ENCODE assay signal across 12 cellular contexts in genomic region chr3:57942872-57943283, GRCh38.
DNase-seq lines count a peak whose midpoint lies in the region; ATAC-seq and TF ChIP-seq lines count a peak whose summit lies in the region.
"Had no signal": no experiment of that assay in that cellular context is flagged by ENCODE, and none has a peak within 500 bp of the region (broad histone marks: within the 10 kb centered on the region; RNA-seq: fewer than 3 reads in every experiment).

No MANE protein-coding gene starts in this region.

- peaks cover 11 to 12% of the 10 kb centered on the region in 2 donors for H3K36me3 Mint-ChIP-seq in stimulated activated naive B cell treated with anti-CD40 and anti-IgM and Interleukin-4, amounts not matched to agents 10 μg/mL and 1 μg/mL and 100 μg/mL, for 72 hours
- peaks cover 7% of the 10 kb centered on the region for H3K36me3 Mint-ChIP-seq in stimulated activated effector memory CD8-positive, alpha-beta T cell treated with anti-CD3 and anti-CD28 coated beads, Interleukin-12 subunit alpha, Interleukin-12 subunit beta, amount 100 ng/mL, for 72 hours

- 53% methylated on average over 4 of the region's 4 CpGs; no CpG with 5 or more reads in 1 of the 2 donors for WGBS in transverse colon (ENCODE audit: low coverage in 1 of 2), 2 donors

- H3K27ac Mint-ChIP-seq in stimulated activated naive B cell treated with anti-CD40 and anti-IgM and Interleukin-4, amounts not matched to agents 10 μg/mL and 1 μg/mL and 100 μg/mL, for 72 hours = no peak overlapping the region
- no peak overlapping the region for H3K27ac Mint-ChIP-seq in stimulated activated effector memory CD8-positive, alpha-beta T cell treated with anti-CD3 and anti-CD28 coated beads, Interleukin-12 subunit alpha, Interleukin-12 subunit beta, amount 100 ng/mL, for 72 hours

- DNase-seq in NCI-H2196 (lab: John Stamatoyannopoulos, UW; ENCODE audit: unreplicated experiment) (peak; percentile 5), NCI-H2196 treated with DMSO at 0.1 percent for 48 hours (lab: John Stamatoyannopoulos, UW; ENCODE audit: unreplicated experiment) (no peak), cerebellar cortex (ENCODE audit: low spot score) (peak; percentile 65), left lung (peak in 1 of 2 donors; percentile 68), transverse colon (peak; percentile 59), NCI-H1105 (lab: John Stamatoyannopoulos, UW) (no peak)
- no peak for DNase-seq in stimulated activated naive B cell treated with anti-CD40 and anti-IgM and Interleukin-4, amounts not matched to agents 10 μg/mL and 1 μg/mL and 100 μg/mL, for 72 hours
- no peak for DNase-seq in stimulated activated effector memory CD8-positive, alpha-beta T cell treated with anti-CD3 and anti-CD28 coated beads, Interleukin-12 subunit alpha, Interleukin-12 subunit beta, amount 100 ng/mL, for 72 hours (ENCODE audit: low spot score in 2 of 2)
- DNase-seq: DND-41, Karpas-422, midbrain, SIG-M5 had no signal

- no peaks in the 10 kb centered on the region for H3K27me3 Mint-ChIP-seq in stimulated activated naive B cell treated with anti-CD40 and anti-IgM and Interleukin-4, amounts not matched to agents 10 μg/mL and 1 μg/mL and 100 μg/mL, for 72 hours

- no peaks in the 10 kb centered on the region for H3K4me1 Mint-ChIP-seq in stimulated activated naive B cell treated with anti-CD40 and anti-IgM and Interleukin-4, amounts not matched to agents 10 μg/mL and 1 μg/mL and 100 μg/mL, for 72 hours
- no peaks in the 10 kb centered on the region for H3K4me1 Mint-ChIP-seq in stimulated activated effector memory CD8-positive, alpha-beta T cell treated with anti-CD3 and anti-CD28 coated beads, Interleukin-12 subunit alpha, Interleukin-12 subunit beta, amount 100 ng/mL, for 72 hours

- no peak for TF ChIP-seq EP300 in transverse colon (IDR thresholded peaks at IDR 0.05; ENCODE audit: low read depth)

- H3K4me1 ChIP-seq in left lung (peaks cover 0 to 5% of the 10 kb centered on the region in 2 donors), transverse colon (peaks cover 8 to 18% (median 11%) of the 10 kb centered on the region in 4 donors)

- peak; percentile 87 for ATAC-seq in left lung
- no peak for ATAC-seq in stimulated activated naive B cell treated with anti-CD40 and anti-IgM and Interleukin-4, amounts not matched to agents 10 μg/mL and 1 μg/mL and 100 μg/mL, for 72 hours (replicated peaks)
- ATAC-seq in stimulated activated effector memory CD8-positive, alpha-beta T cell treated with anti-CD3 and anti-CD28 coated beads, Interleukin-12 subunit alpha, Interleukin-12 subunit beta, amount 100 ng/mL, for 72 hours = no peak

- H3K4me3 ChIP-seq in left lung (no peak overlapping the region), transverse colon (no peak overlapping the region)

- in situ Hi-C loops in transverse colon (cut with MboI; ENCODE audit: low pct_ligation_motif_present in 1 of 4, low pct_unique_long_range_greater_than_20kb in 1 of 4, low sequenced_read_pairs in 3 of 4) = no loop called here

- H3K27ac ChIP-seq in left lung = no peak overlapping the region
- peak overlapping the region; percentile 49 to 70 (median 57) for H3K27ac ChIP-seq in transverse colon

- TF ChIP-seq POLR2A in transverse colon (IDR thresholded peaks at IDR 0.05) = no peak

- H3K36me3 ChIP-seq in left lung (no peaks in the 10 kb centered on the region), transverse colon (no peaks in the 10 kb centered on the region)

- peaks cover 0 to 3% of the 10 kb centered on the region in 2 donors for H3K9me3 Mint-ChIP-seq in stimulated activated naive B cell treated with anti-CD40 and anti-IgM and Interleukin-4, amounts not matched to agents 10 μg/mL and 1 μg/mL and 100 μg/mL, for 72 hours
- H3K9me3 Mint-ChIP-seq in stimulated activated effector memory CD8-positive, alpha-beta T cell treated with anti-CD3 and anti-CD28 coated beads, Interleukin-12 subunit alpha, Interleukin-12 subunit beta, amount 100 ng/mL, for 72 hours = no peaks in the 10 kb centered on the region

- H3K4me3 Mint-ChIP-seq in stimulated activated naive B cell treated with anti-CD40 and anti-IgM and Interleukin-4, amounts not matched to agents 10 μg/mL and 1 μg/mL and 100 μg/mL, for 72 hours = no peak overlapping the region
- no peak overlapping the region for H3K4me3 Mint-ChIP-seq in stimulated activated effector memory CD8-positive, alpha-beta T cell treated with anti-CD3 and anti-CD28 coated beads, Interleukin-12 subunit alpha, Interleukin-12 subunit beta, amount 100 ng/mL, for 72 hours

- no peaks in the 10 kb centered on the region for H3K27me3 ChIP-seq in left lung
- no peaks in the 10 kb centered on the region for H3K27me3 ChIP-seq in transverse colon

- no peak for TF ChIP-seq CTCF in left lung (IDR thresholded peaks at IDR 0.05)
- no peak for TF ChIP-seq CTCF in transverse colon (IDR thresholded peaks at IDR 0.05)

- H3K9me3 ChIP-seq in left lung (peaks cover 0 to 2% of the 10 kb centered on the region in 2 donors), transverse colon (no peaks in the 10 kb centered on the region)

- intact Hi-C loops in left lung (cut with DNase I) (no loop called here), transverse colon (cut with DNase I; ENCODE audit: low total_unique reads) (no loop called here)

Comparison
In these comparisons a context has a peak if more than half of its experiments do, and no peak if none do; other contexts are left out.
1. DNase-seq: peak in NCI-H2196 (single experiment), cerebellar cortex (single experiment) and transverse colon (single experiment); none in NCI-H2196 treated with DMSO at 0.1 percent for 48 hours (single experiment), stimulated activated naive B cell treated with anti-CD40 and anti-IgM and Interleukin-4, amounts not matched to agents 10 μg/mL and 1 μg/mL and 100 μg/mL, for 72 hours (single experiment), NCI-H1105 (single experiment) and stimulated activated effector memory CD8-positive, alpha-beta T cell treated with anti-CD3 and anti-CD28 coated beads, Interleukin-12 subunit alpha, Interleukin-12 subunit beta, amount 100 ng/mL, for 72 hours (0 of 2).
2. H3K27ac ChIP-seq: peak in transverse colon (4 of 4); none in left lung (0 of 2).